Comparison of ENCODE assay signal across 27 cellular contexts in genomic region chr9:13648676-13649075, GRCh38.
DNase-seq lines count a peak whose midpoint lies in the region; ATAC-seq, FAIRE-seq and TF ChIP-seq lines count a peak whose summit lies in the region.
"Had no signal": no experiment of that assay in that cellular context is flagged by ENCODE, and none has a peak within 500 bp of the region (broad histone marks: within the 10 kb centered on the region; RNA-seq: fewer than 3 reads in every experiment).

No MANE protein-coding gene starts in this region.

- peak; percentile 76 for DNase-seq in DMS153 treated with DMSO at 0.1 percent for 48 hours (lab: John Stamatoyannopoulos, UW; ENCODE audit: unreplicated experiment)
- DNase-seq in RPMI8226: peak; percentile 22
- peak; percentile 6 for DNase-seq in endothelial cell of umbilical vein (ENCODE audit: low read depth, low spot score)
- no peak for DNase-seq in effector CD8-positive, alpha-beta T cell (lab: John Stamatoyannopoulos, UW)
- no peak for DNase-seq in CD8-positive, alpha-beta T cell
- DNase-seq in esophagus squamous epithelium (lab: John Stamatoyannopoulos, UW): no peak
- DNase-seq: activated CD4-positive, alpha-beta T cell treated with anti-CD3 and anti-CD28 coated beads for 48 hours; activated naive CD4-positive, alpha-beta T cell treated with anti-CD3 and anti-CD28 coated beads, Interleukin-2, amount 50 U/mL, for 16 hours; activated T-cell treated with anti-CD3 and anti-CD28 coated beads, Interleukin-2, amount 50 U/mL, for 72 hours; CD4-positive, alpha-beta memory T cell; HCEC 1CT; head of caudate nucleus; left cardiac atrium; NCI-H1048; NCI-H1930; NCI-H510A treated with DMSO at 0.1 percent for 48 hours; sigmoid colon; stimulated activated CD4-positive, alpha-beta T cell treated with anti-CD3 and anti-CD28 coated beads, Interleukin-15, amount 100 ng/mL, for 24 hours; T-helper 2 cell had no signal

- dilution Hi-C loops in endothelial cell of umbilical vein (cut with MboI; ENCODE audit: extremely low pct_ligation_motif_present, low sequenced_read_pairs): no loop called here

- no peaks in the 10 kb centered on the region for H3K36me3 Mint-ChIP-seq in CD8-positive, alpha-beta T cell
- H3K36me3 Mint-ChIP-seq: CD4-positive, alpha-beta memory T cell had no signal

- FAIRE-seq in endothelial cell of umbilical vein (lab: Jason Lieb, UNC): no peak
- FAIRE-seq: GM12878 had no signal

- no peaks in the 10 kb centered on the region for H3K9me3 ChIP-seq in HEK293 (ENCODE audit: control insufficient read depth, insufficient read depth, low read depth, low read length)
- H3K9me3 ChIP-seq in endothelial cell of umbilical vein (replicated peaks; ENCODE audit: control insufficient read depth, insufficient read depth, low read length): no peaks in the 10 kb centered on the region
- H3K9me3 ChIP-seq in CD8-positive, alpha-beta T cell (ENCODE audit: low read length): no peaks in the 10 kb centered on the region
- H3K9me3 ChIP-seq in esophagus squamous epithelium: no peaks in the 10 kb centered on the region

- no peaks in the 10 kb centered on the region for H4K20me1 ChIP-seq in endothelial cell of umbilical vein (replicated peaks; ENCODE audit: control insufficient read depth, extremely low read depth, insufficient read depth, low read length)

- H3K79me2 ChIP-seq in endothelial cell of umbilical vein (ENCODE audit: control insufficient read depth, insufficient read depth, low read length): no peaks in the 10 kb centered on the region

- H3K27me3 ChIP-seq in endothelial cell of umbilical vein (ENCODE audit: control insufficient read depth in 2 of 2, insufficient read depth in 2 of 2, low read length in 2 of 2): no peaks in the 10 kb centered on the region
- H3K27me3 ChIP-seq in CD8-positive, alpha-beta T cell (ENCODE audit: insufficient read depth, low read length): no peaks in the 10 kb centered on the region
- H3K27me3 ChIP-seq in esophagus squamous epithelium: no peaks in the 10 kb centered on the region
- H3K27me3 ChIP-seq: sigmoid colon had no signal

- no peak overlapping the region for H3K4me3 ChIP-seq in HEK293 (ENCODE audit: low read depth, low read length)
- no peak overlapping the region for H3K4me3 ChIP-seq in endothelial cell of umbilical vein (replicated peaks in 1 of 3; ENCODE audit: insufficient read depth in 1 of 3, low read depth in 1 of 3, low read length in 3 of 3)
- no peak overlapping the region for H3K4me3 ChIP-seq in CD8-positive, alpha-beta T cell (ENCODE audit: low read depth, low read length)
- no peak overlapping the region for H3K4me3 ChIP-seq in esophagus squamous epithelium
- H3K4me3 ChIP-seq: GM12878, sigmoid colon had no signal

- no peak overlapping the region for H3K4me2 ChIP-seq in endothelial cell of umbilical vein (ENCODE audit: insufficient read depth, low read length)
- H3K4me2 ChIP-seq: KMS-11 had no signal

- H3K9me1 ChIP-seq in endothelial cell of umbilical vein (replicated peaks; ENCODE audit: control insufficient read depth, extremely low read depth, insufficient read depth, low read length): no peaks in the 10 kb centered on the region

- peaks cover 12% of the 10 kb centered on the region for H3K9me3 Mint-ChIP-seq in CD8-positive, alpha-beta T cell
- H3K9me3 Mint-ChIP-seq: central memory CD8-positive, alpha-beta T cell had no signal

- POLR2A ChIA-PET in HEK293 (lab: Yijun Ruan, JAX): no interaction called here
- POLR2A ChIA-PET in endothelial cell of umbilical vein (lab: Charles Lee): no interaction called here
- POLR2A ChIA-PET in CD8-positive, alpha-beta T cell (lab: Charles Lee): no interaction called here

- no peak overlapping the region for H2AFZ ChIP-seq in endothelial cell of umbilical vein (ENCODE audit: low read depth, low read length)

- no peak for TF ChIP-seq POLR2A in endothelial cell of umbilical vein (IDR thresholded peaks at IDR 0.05; ENCODE audit: low read depth, low read length)
- no peak for TF ChIP-seq POLR2A in esophagus squamous epithelium (IDR thresholded peaks at IDR 0.05)

- no peaks in the 10 kb centered on the region for H3K36me3 ChIP-seq in HEK293 (ENCODE audit: control insufficient read depth in 2 of 2, insufficient read depth in 1 of 2, low read length in 2 of 2)
- no peaks in the 10 kb centered on the region for H3K36me3 ChIP-seq in endothelial cell of umbilical vein (ENCODE audit: control insufficient read depth in 2 of 2, extremely low read depth in 1 of 2, insufficient read depth in 2 of 2, low read length in 2 of 2)
- no peaks in the 10 kb centered on the region for H3K36me3 ChIP-seq in CD8-positive, alpha-beta T cell (ENCODE audit: insufficient read depth, low read length)
- H3K36me3 ChIP-seq in esophagus squamous epithelium: no peaks in the 10 kb centered on the region
- H3K36me3 ChIP-seq: sigmoid colon had no signal

- no TSS peak for BruUV-seq in endothelial cell of umbilical vein (replicated peaks; lab: Mats Ljungman, UMichigan)

- WGBS in esophagus squamous epithelium, 2 donors: 77 to 86% methylated on average over 3 of the region's 3 CpGs

- ATAC-seq in CD8-positive, alpha-beta T cell: no peak
- ATAC-seq: activated T-cell treated with anti-CD3 and anti-CD28 coated beads, Interleukin-2, amount 50 U/mL, for 72 hours; GM12878; left cardiac atrium; SK-N-SH treated with all-trans-retinoic acid at 6 μM for 48 hours had no signal

- no peak overlapping the region for H3K4me3 Mint-ChIP-seq in CD8-positive, alpha-beta T cell
- H3K4me3 Mint-ChIP-seq: activated T-cell treated with anti-CD3 and anti-CD28 coated beads, Interleukin-2, amount 50 U/mL, for 72 hours; CD4-positive, alpha-beta memory T cell; central memory CD8-positive, alpha-beta T cell; stimulated activated naive CD8-positive, alpha-beta T cell treated with anti-CD3 and anti-CD28 coated beads, Interleukin-15, Interleukin-2, amounts not matched to agents 100 ng/mL and 50 ng/mL, for 24 hours had no signal

- H3K4me1 ChIP-seq in HEK293 (ENCODE audit: control insufficient read depth, insufficient read depth, low read length) (no peaks in the 10 kb centered on the region), endothelial cell of umbilical vein (ENCODE audit: control insufficient read depth, extremely low read depth, insufficient read depth, low read length) (no peaks in the 10 kb centered on the region), esophagus squamous epithelium (no peaks in the 10 kb centered on the region)
- H3K4me1 ChIP-seq in CD8-positive, alpha-beta T cell (ENCODE audit: insufficient read depth, low read length): no peaks in the 10 kb centered on the region

- CTCF ChIA-PET in HEK293 (lab: Yijun Ruan, JAX) (interaction anchor here (0.7 kb wide), 1 partner anchor 219 kb away, joined by 3 read pairs; no protein-coding TSS in a partner anchor), endothelial cell of umbilical vein (lab: Charles Lee) (no interaction called here)
- CTCF ChIA-PET in CD8-positive, alpha-beta T cell (lab: Charles Lee): no interaction called here

- H3K9ac ChIP-seq in endothelial cell of umbilical vein (replicated peaks; ENCODE audit: extremely low read depth, insufficient read depth, low read length): no peak overlapping the region
- H3K9ac ChIP-seq: KMS-11 had no signal

- H3K27ac Mint-ChIP-seq in CD8-positive, alpha-beta T cell: no peak overlapping the region
- H3K27ac Mint-ChIP-seq: activated T-cell treated with anti-CD3 and anti-CD28 coated beads, Interleukin-2, amount 50 U/mL, for 72 hours; CD4-positive, alpha-beta memory T cell; progenitor cell of endocrine pancreas; stimulated activated naive CD8-positive, alpha-beta T cell treated with anti-CD3 and anti-CD28 coated beads, Interleukin-15, Interleukin-2, amounts not matched to agents 100 ng/mL and 50 ng/mL, for 24 hours had no signal

- H3K4me1 Mint-ChIP-seq in CD8-positive, alpha-beta T cell (ENCODE audit: low read depth): no peaks in the 10 kb centered on the region
- H3K4me1 Mint-ChIP-seq: CD4-positive, alpha-beta memory T cell; central memory CD8-positive, alpha-beta T cell had no signal

- intact Hi-C loops in endothelial cell of umbilical vein (cut with micrococcal nuclease): no loop called here
- intact Hi-C loops in CD8-positive, alpha-beta T cell (cut with DNase I, micrococcal nuclease): no loop called here
- intact Hi-C loops in esophagus squamous epithelium (cut with DNase I): no loop called here

- H3K27ac ChIP-seq in HEK293 (ENCODE audit: extremely low read depth, low read depth, low read length): no peak overlapping the region
- H3K27ac ChIP-seq in endothelial cell of umbilical vein (ENCODE audit: insufficient read depth, low read depth, low read length): no peak overlapping the region
- no peak overlapping the region for H3K27ac ChIP-seq in CD8-positive, alpha-beta T cell (ENCODE audit: low read depth, low read length)
- no peak overlapping the region for H3K27ac ChIP-seq in esophagus squamous epithelium
- H3K27ac ChIP-seq: epithelial cell of prostate, KMS-11, sigmoid colon had no signal

- TF ChIP-seq CTCF in HEK293 (tag by site-specific recombination; IDR thresholded peaks at IDR 0.05) (no peak), endothelial cell of umbilical vein (IDR thresholded peaks at IDR 0.05; ENCODE audit: extremely low read depth in 1 of 2, insufficient read depth in 1 of 2, low read depth in 1 of 2, low read length in 2 of 2) (no peak), esophagus squamous epithelium (IDR thresholded peaks at IDR 0.05) (no peak)
- no peak for TF ChIP-seq CTCF in CD8-positive, alpha-beta T cell (IDR thresholded peaks at IDR 0.05)

- H3K27me3 Mint-ChIP-seq in CD8-positive, alpha-beta T cell (ENCODE audit: low read depth): no peaks in the 10 kb centered on the region
- H3K27me3 Mint-ChIP-seq: CD4-positive, alpha-beta memory T cell; central memory CD8-positive, alpha-beta T cell; progenitor cell of endocrine pancreas; stimulated activated naive CD8-positive, alpha-beta T cell treated with anti-CD3 and anti-CD28 coated beads, Interleukin-15, Interleukin-2, amounts not matched to agents 100 ng/mL and 50 ng/mL, for 24 hours had no signal

TF ChIP-seq in HEK293, 187 proteins besides CTCF, POLR2A, EP300 and RAD21 (continues in another document):
- TF ChIP-seq ZNF132 (tag by site-specific recombination; IDR thresholded peaks at IDR 0.05; ENCODE audit: borderline replicate concordance) (no peak), ZNF169 (tag by site-specific recombination; IDR thresholded peaks at IDR 0.05) (no peak)

TF ChIP-seq in endothelial cell of umbilical vein, 7 proteins besides CTCF, POLR2A, EP300 and RAD21 (continues in another document):
- TF ChIP-seq POLR2AphosphoS5 (IDR thresholded peaks at IDR 0.05; ENCODE audit: insufficient read depth, low read depth, low read length) (no peak), JUN (IDR thresholded peaks at IDR 0.05; ENCODE audit: borderline replicate concordance, insufficient read depth, insufficient read length, low read depth) (no peak), MAX (IDR thresholded peaks at IDR 0.05; ENCODE audit: insufficient read depth, insufficient read length) (no peak), EZH2 (IDR thresholded peaks at IDR 0.05; ENCODE audit: borderline replicate concordance, low read depth, low read length, severe bottlenecking) (no peak), GATA2 (IDR thresholded peaks at IDR 0.05; ENCODE audit: insufficient read depth, insufficient read length, low read depth, low read length) (peak; percentile 17)

Comparison
In these comparisons a context has a peak if more than half of its experiments do, and no peak if none do; other contexts are left out.
1. DNase-seq: peak in DMS153 treated with DMSO at 0.1 percent for 48 hours (single experiment), RPMI8226 (single experiment) and endothelial cell of umbilical vein (single experiment); none in effector CD8-positive, alpha-beta T cell (single experiment), CD8-positive, alpha-beta T cell (0 of 7) and esophagus squamous epithelium (single experiment).